In the genomic region with DNA sequence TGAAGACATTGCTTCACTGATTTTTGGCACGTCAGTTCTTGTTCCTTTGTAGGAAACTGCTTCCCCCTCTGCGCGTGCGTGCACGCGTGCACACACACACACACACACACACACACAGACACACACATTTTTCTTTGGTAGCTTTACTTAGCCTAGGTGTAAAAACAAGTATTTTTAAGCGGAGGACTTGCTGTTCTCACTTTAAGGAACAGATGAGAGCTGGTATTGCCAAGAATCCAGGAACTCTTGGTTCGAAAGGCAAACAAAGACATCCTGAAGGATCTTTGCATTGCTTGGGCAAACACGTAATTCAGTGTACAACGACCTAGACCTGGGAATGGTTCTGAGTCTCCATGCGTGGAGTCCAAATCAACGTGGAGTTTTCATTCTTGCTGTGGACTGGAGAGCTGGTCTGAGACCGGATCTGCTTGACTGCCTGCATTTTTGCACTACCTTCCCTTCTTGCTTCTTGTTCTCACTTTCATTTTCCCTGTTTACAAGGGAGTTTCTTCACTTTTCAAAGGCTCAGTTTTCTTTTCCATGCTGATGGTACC, we compare ENCODE assay signal across 9 cellular contexts. TPM values are rescaled to one million over a fixed set of nuclear protein-coding genes. Genes with fewer than 3 reads are reported as not detected.
DNase-seq lines count a peak whose midpoint lies in the region; ATAC-seq and TF ChIP-seq lines count a peak whose summit lies in the region.
"Had no signal": no experiment of that assay in that cellular context is flagged by ENCODE, and none has a peak within 500 bp of the region (broad histone marks: within the 10 kb centered on the region; RNA-seq: fewer than 3 reads in every experiment).

No MANE protein-coding gene starts in this region.

- H3K4me2 ChIP-seq in BLaER1, result peak overlapping the region; percentile 91
- H3K4me2 ChIP-seq in OCI-LY7 (ENCODE audit: low read length), result peak overlapping the region; percentile 65

- H3K79me2 ChIP-seq in OCI-LY7 (ENCODE audit: insufficient read depth, low read depth, low read length), result peaks cover 59% of the 10 kb centered on the region

- ATAC-seq in GM19452 (IDR thresholded peaks at IDR 0.05; ENCODE audit: unreplicated experiment) (peak; percentile 43), left colon (peak; percentile 48)

- H3K4me3 ChIP-seq in BLaER1, result peak overlapping the region; percentile 56
- peak overlapping the region; percentile 14 for H3K4me3 ChIP-seq in OCI-LY7 (ENCODE audit: low read depth, low read length, poor library complexity, severe bottlenecking)

- peak overlapping the region; percentile 82 for H3K27ac ChIP-seq in BLaER1
- peak overlapping the region; percentile 48 for H3K27ac ChIP-seq in OCI-LY7 (ENCODE audit: low read depth, low read length, poor library complexity, severe bottlenecking)
- H3K27ac ChIP-seq in substantia nigra (ENCODE audit: low read depth, low read length, poor library complexity, severe bottlenecking), result no peak overlapping the region

- H3K9ac ChIP-seq in BLaER1, result peak overlapping the region; percentile 75

- BruUV-seq in OCI-LY7 (replicated peaks; lab: Mats Ljungman, UMichigan), result TSS peak; percentile 24

- CTCF ChIA-PET in OCI-LY7 (lab: Charles Lee; ENCODE audit: unreplicated experiment), result interaction anchor here (0.5 to 1.1 kb wide), 3 partner anchors 13 to 395 kb away, joined by 3 read pairs; no protein-coding TSS in a partner anchor

- TF ChIP-seq CTCF in OCI-LY7 (conservative IDR thresholded peaks at IDR 0.05; ENCODE audit: low read length), result no peak

- peaks cover 59% of the 10 kb centered on the region for H3K36me3 ChIP-seq in BLaER1
- peaks cover 77% of the 10 kb centered on the region for H3K36me3 ChIP-seq in OCI-LY7 (ENCODE audit: insufficient read depth, low read length)

- no peaks in the 10 kb centered on the region for H3K27me3 ChIP-seq in BLaER1
- H3K27me3 ChIP-seq: heart right ventricle had no signal

- H4K20me1 ChIP-seq in BLaER1 (peaks cover 42% of the 10 kb centered on the region; the same call in 1 of the 2 replicates), OCI-LY7 (ENCODE audit: insufficient read depth, low read length) (no peaks in the 10 kb centered on the region)

- no peaks in the 10 kb centered on the region for H3K9me3 ChIP-seq in BLaER1
- H3K9me3 ChIP-seq in OCI-LY7 (ENCODE audit: low read length), result 0 out of 2 replicates have a peak, but pooled peaks cover 5% of the 10 kb centered on the region
- H3K9me3 ChIP-seq: heart right ventricle had no signal

- DNase-seq in OCI-LY7 (ENCODE audit: low spot score) (peak; percentile 37), left colon (peak in 1 of 2 donors; percentile 31), DMS 273 (lab: John Stamatoyannopoulos, UW; ENCODE audit: unreplicated experiment) (no peak), substantia nigra (lab: John Stamatoyannopoulos, UW) (no peak), COLO668 (lab: John Stamatoyannopoulos, UW; ENCODE audit: unreplicated experiment) (no peak)
- DNase-seq in activated effector memory CD4-positive, alpha-beta T cell treated with anti-CD3 and anti-CD28 coated beads, Interleukin-2, amount 50 U/mL, for 16 hours, result no peak
- DNase-seq: heart right ventricle had no signal

- H3K9me2 ChIP-seq in OCI-LY7 (ENCODE audit: insufficient read depth, low read length), result no peaks in the 10 kb centered on the region

- intact Hi-C loops in OCI-LY7 (cut with micrococcal nuclease; ENCODE audit: unreplicated experiment), result no loop called here
- intact Hi-C loops in left colon (cut with DNase I, micrococcal nuclease), result no loop called here

- POLR2A ChIA-PET in OCI-LY7 (lab: Charles Lee), result interaction anchor here (1.1 to 3.3 kb wide), 2 partner anchors 12 to 31 kb away, joined by 3 to 8 read pairs; partner anchors contain the start of gene ATP6V1G1

- peak overlapping the region; percentile 22; the same call in 1 of the 2 replicates for H2AFZ ChIP-seq in OCI-LY7 (ENCODE audit: low read length)

- H3K4me1 ChIP-seq in BLaER1 (peaks cover 47% of the 10 kb centered on the region), OCI-LY7 (ENCODE audit: insufficient read depth, low read length, poor library complexity, severe bottlenecking) (peaks cover 34% of the 10 kb centered on the region)

RNA-seq across cellular contexts. Expression of gene TMEM268, which starts 8.2 kb away (rescaled TPM):
- total RNA-seq in OCI-LY7 (2014; rRNA removed; shearing (Covaris generic)), result 27.2 and 31.6 TPM in 2 replicates
- 68.0 and 71.2 TPM in 2 replicates for total RNA-seq in OCI-LY7 (2022)
- 1 to 10 TPM; 6.8 to 9.4 TPM for total RNA-seq in left colon

RNA-seq across cellular contexts. Expression of gene ATP6V1G1, which starts 31.7 kb away (rescaled TPM):
- 117 and 164 TPM in 2 replicates for total RNA-seq in OCI-LY7 (2014; rRNA removed; shearing (Covaris generic))
- total RNA-seq in OCI-LY7 (2022) (99.0 and 105 TPM in 2 replicates), left colon (10 to 100 TPM; 66.9 to 74.3 TPM)

RNA-seq across cellular contexts. Expression of gene TEX53, which starts 38.3 kb away (rescaled TPM):
- total RNA-seq in OCI-LY7 (2014; rRNA removed; shearing (Covaris generic)), result not detected in 2 replicates
- not detected in 2 replicates for total RNA-seq in OCI-LY7 (2022)
- total RNA-seq in left colon, result not detected
- total RNA-seq: heart right ventricle had no signal
